8 cellular contexts compared by ENCODE assay signal in the genomic region with DNA sequence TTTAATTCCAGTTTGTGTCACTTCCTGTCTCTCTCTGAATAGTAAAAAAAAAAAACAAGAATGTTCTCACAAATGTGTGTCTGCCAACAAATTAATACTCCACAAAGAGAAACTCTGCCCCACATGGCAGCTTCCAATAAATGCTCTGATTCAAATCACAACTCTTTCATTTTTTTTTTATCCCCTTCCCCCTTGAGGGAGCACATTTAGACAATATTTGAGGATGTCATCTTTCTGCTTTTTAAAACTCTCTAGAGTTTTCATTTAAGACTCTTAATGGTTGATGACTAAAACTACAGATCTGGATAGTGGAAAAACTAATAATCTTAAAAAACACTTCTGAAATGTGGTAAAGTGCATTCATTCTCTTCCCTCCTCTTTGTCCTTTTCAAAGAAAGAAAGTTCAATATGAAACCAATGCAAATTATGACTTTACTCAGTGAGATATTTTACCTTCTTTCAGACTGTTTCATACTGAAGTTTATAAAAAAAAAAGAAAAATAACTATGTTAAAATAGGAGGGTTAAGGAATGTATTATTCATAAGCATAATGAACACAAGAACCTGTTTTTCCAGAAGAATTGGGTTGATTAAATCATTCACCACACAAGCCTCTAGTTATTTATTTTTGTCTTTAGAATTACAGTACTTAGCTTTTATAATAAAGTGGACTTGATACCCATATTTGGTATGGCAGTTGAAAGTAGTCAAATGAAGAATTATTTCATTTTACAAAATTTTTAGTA. TPM values are rescaled to one million over a fixed set of nuclear protein-coding genes. Genes with fewer than 3 reads are reported as not detected.
DNase-seq lines count a peak whose midpoint lies in the region; ATAC-seq and TF ChIP-seq lines count a peak whose summit lies in the region.

No MANE protein-coding gene starts in this region.

- peaks cover 43% of the 10 kb centered on the region for H3K4me1 Mint-ChIP-seq in activated naive CD8-positive, alpha-beta T cell treated with anti-CD3 and anti-CD28 coated beads, Interleukin-2, amount 10 ng/mL, durations not matched to agents 7 days and 5 days

- H3K4me2 ChIP-seq in hepatocyte: peak overlapping the region; percentile 55

- peak; percentile 53 for ATAC-seq in GM18909 (IDR thresholded peaks at IDR 0.05; ENCODE audit: poor library complexity, unreplicated experiment)
- ATAC-seq in HG03469 (IDR thresholded peaks at IDR 0.05; ENCODE audit: unreplicated experiment): peak; percentile 32
- peak; percentile 43 for ATAC-seq in activated naive CD8-positive, alpha-beta T cell treated with anti-CD3 and anti-CD28 coated beads, Interleukin-2, amount 10 ng/mL, durations not matched to agents 7 days and 5 days (ENCODE audit: low read depth)

- H2AFZ ChIP-seq in hepatocyte: peak overlapping the region; percentile 3

- in situ Hi-C loops in ACHN (cut with HindIII; ENCODE audit: low pct_ligation_motif_present, low pct_unique_long_range_greater_than_20kb, low sequenced_read_pairs): no loop called here

- no peaks in the 10 kb centered on the region for H3K9me3 ChIP-seq in hepatocyte (ENCODE audit: low read depth)

- no peak for TF ChIP-seq CTCF in hepatocyte (IDR thresholded peaks at IDR 0.05; ENCODE audit: poor library complexity)

- H3K27ac Mint-ChIP-seq in activated naive CD8-positive, alpha-beta T cell treated with anti-CD3 and anti-CD28 coated beads, Interleukin-2, amount 10 ng/mL, durations not matched to agents 7 days and 5 days: peak overlapping the region; percentile 89

- DNase-seq in ACHN: peak; percentile 73
- DNase-seq in activated naive CD8-positive, alpha-beta T cell treated with anti-CD3 and anti-CD28 coated beads, Interleukin-2, amount 10 ng/mL, durations not matched to agents 7 days and 5 days: no peak
- DNase-seq in hepatocyte (ENCODE audit: low spot score): no peak
- DNase-seq in stromal cell of bone marrow (ENCODE audit: low read depth): peak; percentile 59
- no peak for DNase-seq in MV-4-11 (lab: John Stamatoyannopoulos, UW)
- DNase-seq in activated CD8-positive, alpha-beta memory T cell treated with anti-CD3 and anti-CD28 coated beads, Interleukin-2, amount 50 U/mL, for 4 hours: no peak

- peaks cover 52% of the 10 kb centered on the region for H3K36me3 Mint-ChIP-seq in activated naive CD8-positive, alpha-beta T cell treated with anti-CD3 and anti-CD28 coated beads, Interleukin-2, amount 10 ng/mL, durations not matched to agents 7 days and 5 days

- H3K9me2 ChIP-seq in hepatocyte (replicated peaks; ENCODE audit: insufficient read depth): no peaks in the 10 kb centered on the region

- H3K36me3 ChIP-seq in hepatocyte (replicated peaks; ENCODE audit: insufficient read depth, low read depth): no peaks in the 10 kb centered on the region

- H3K4me3 ChIP-seq in hepatocyte: no peak overlapping the region

- H3K27me3 ChIP-seq in hepatocyte: no peaks in the 10 kb centered on the region

- H3K27ac ChIP-seq in hepatocyte: peak overlapping the region; percentile 87

- H4K20me1 ChIP-seq in hepatocyte (ENCODE audit: insufficient read depth, poor library complexity, severe bottlenecking): no peaks in the 10 kb centered on the region

- H3K4me3 Mint-ChIP-seq in activated naive CD8-positive, alpha-beta T cell treated with anti-CD3 and anti-CD28 coated beads, Interleukin-2, amount 10 ng/mL, durations not matched to agents 7 days and 5 days: peak overlapping the region; percentile 84

- no peaks in the 10 kb centered on the region for H3K9me3 Mint-ChIP-seq in activated naive CD8-positive, alpha-beta T cell treated with anti-CD3 and anti-CD28 coated beads, Interleukin-2, amount 10 ng/mL, durations not matched to agents 7 days and 5 days

- H3K79me2 ChIP-seq in hepatocyte: peaks cover 62% of the 10 kb centered on the region

- H3K4me1 ChIP-seq in hepatocyte (ENCODE audit: insufficient read depth): peaks cover 34% of the 10 kb centered on the region

- H3K27me3 Mint-ChIP-seq in activated naive CD8-positive, alpha-beta T cell treated with anti-CD3 and anti-CD28 coated beads, Interleukin-2, amount 10 ng/mL, durations not matched to agents 7 days and 5 days: no peaks in the 10 kb centered on the region

- POLR2A ChIA-PET in activated naive CD8-positive, alpha-beta T cell treated with anti-CD3 and anti-CD28 coated beads, Interleukin-2, amount 10 ng/mL, durations not matched to agents 7 days and 5 days (lab: Charles Lee): interaction anchor here (0.6 to 1.1 kb wide), 3 partner anchors 41 to 99 kb away, joined by 3 read pairs; no protein-coding TSS in a partner anchor

RNA-seq across cellular contexts. Expression of gene ARID5B, which starts 42.4 kb away (rescaled TPM):
- 10 to 100 TPM; 25.4 to 26.1 TPM for total RNA-seq in activated naive CD8-positive, alpha-beta T cell treated with anti-CD3 and anti-CD28 coated beads, Interleukin-2, amount 10 ng/mL, durations not matched to agents 7 days and 5 days
- 55.0 and 56.8 TPM in 2 replicates for total RNA-seq in hepatocyte
- polyA plus RNA-seq in hepatocyte: 53.2 and 82.8 TPM in 2 replicates

Comparison
In these comparisons a context has a peak if more than half of its experiments do, and no peak if none do; other contexts are left out.
1. DNase-seq: peak in ACHN (single experiment) and stromal cell of bone marrow (single experiment); none in activated naive CD8-positive, alpha-beta T cell treated with anti-CD3 and anti-CD28 coated beads, Interleukin-2, amount 10 ng/mL, durations not matched to agents 7 days and 5 days (single experiment), hepatocyte (single experiment), MV-4-11 (single experiment) and activated CD8-positive, alpha-beta memory T cell treated with anti-CD3 and anti-CD28 coated beads, Interleukin-2, amount 50 U/mL, for 4 hours (single experiment).
2. Peak in every context shown above with its lines, with median percentiles within 50 percentile points of each other: ATAC-seq.